In genomic region chrX:154980330-154981115, GRCh38 we compare ENCODE assay signal across 1 cellular context.
TF ChIP-seq lines count a peak whose summit lies in the region.

No MANE protein-coding gene starts in this region.

TF ChIP-seq in HepG2, 621 proteins besides CTCF, POLR2A, EP300 and RAD21:
- TF ChIP-seq ARID5B (CRISPR knock-in tag; IDR thresholded peaks at IDR 0.05) (peak; percentile 32; the same call in 1 of the 2 replicates), ZMYM3 (CRISPR knock-in tag; IDR thresholded peaks at IDR 0.05) (0 out of 2 replicates have a peak, but pooled peaks have one; percentile 42), HNF1B (CRISPR knock-in tag; IDR thresholded peaks at IDR 0.05) (peak; percentile 27; the same call in 1 of the 2 replicates), ZNF687 (CRISPR knock-in tag; IDR thresholded peaks at IDR 0.05) (no peak), ZNF75D (CRISPR knock-in tag; IDR thresholded peaks at IDR 0.05; ENCODE audit: borderline replicate concordance) (no peak), YY1 (IDR thresholded peaks at IDR 0.05; ENCODE audit: insufficient read depth, insufficient replicate concordance, low read depth, low read length) (peak; percentile 14), SOX6 (IDR thresholded peaks at IDR 0.05) (no peak), SOX6 (CRISPR knock-in tag; IDR thresholded peaks at IDR 0.05) (0 out of 2 replicates have a peak, but pooled peaks have one; percentile 16), IRF2 (CRISPR knock-in tag; IDR thresholded peaks at IDR 0.05) (peak; percentile 96), FOXK2 (IDR thresholded peaks at IDR 0.05) (no peak), ZNF614 (CRISPR knock-in tag; IDR thresholded peaks at IDR 0.05; ENCODE audit: borderline replicate concordance) (no peak), STAG1 (CRISPR knock-in tag; IDR thresholded peaks at IDR 0.05) (peak; percentile 94), GATAD2A (CRISPR knock-in tag; IDR thresholded peaks at IDR 0.05) (0 out of 2 replicates have a peak, but pooled peaks have one; percentile 17), MIXL1 (CRISPR knock-in tag; IDR thresholded peaks at IDR 0.05) (peak; percentile 97), ZNF770 (CRISPR knock-in tag; IDR thresholded peaks at IDR 0.05) (peak; percentile 85), TFDP2 (CRISPR knock-in tag; IDR thresholded peaks at IDR 0.05) (no peak), ZHX2 (IDR thresholded peaks at IDR 0.05; ENCODE audit: low read depth) (no peak), ZHX2 (CRISPR knock-in tag; IDR thresholded peaks at IDR 0.05; ENCODE audit: borderline replicate concordance) (no peak), SMC3 (IDR thresholded peaks at IDR 0.05; ENCODE audit: low read length) (peak; percentile 82), PHF21A (CRISPR knock-in tag; IDR thresholded peaks at IDR 0.05) (no peak), ZNF850 (CRISPR knock-in tag; conservative IDR thresholded peaks at IDR 0.05) (no peak), ZNF704 (CRISPR knock-in tag; IDR thresholded peaks at IDR 0.05; ENCODE audit: borderline replicate concordance) (no peak), SP5 (CRISPR knock-in tag; IDR thresholded peaks at IDR 0.05; ENCODE audit: borderline replicate concordance, low read depth) (no peak), GRHL1 (CRISPR knock-in tag; conservative IDR thresholded peaks at IDR 0.05) (no peak), MXD3 (CRISPR knock-in tag; IDR thresholded peaks at IDR 0.05) (no peak), ZNF567 (CRISPR knock-in tag; IDR thresholded peaks at IDR 0.05; ENCODE audit: borderline replicate concordance) (no peak), TP53 (CRISPR knock-in tag; conservative IDR thresholded peaks at IDR 0.05) (no peak), SALL1 (CRISPR knock-in tag; IDR thresholded peaks at IDR 0.05) (peak; percentile 26; the same call in 1 of the 2 replicates), KMT2B (CRISPR knock-in tag; IDR thresholded peaks at IDR 0.05) (no peak), GPBP1L1 (CRISPR knock-in tag; IDR thresholded peaks at IDR 0.05) (no peak)
